Comparison of ENCODE assay signal across 1 cellular context in genomic region chr17:58121925-58122324, GRCh38.
A peak's percentile ranks its signal among the peaks of the same experiment; 100 is the strongest.
TF ChIP-seq lines count a peak whose summit lies in the region.

No MANE protein-coding gene starts in this region.

TF ChIP-seq in K562, 482 proteins besides CTCF, POLR2A, EP300 and RAD21:
- TF ChIP-seq DEAF1 (CRISPR knock-in tag; IDR thresholded peaks at IDR 0.05) (peak; percentile 76), ZNF384 (IDR thresholded peaks at IDR 0.05; ENCODE audit: low read depth, low read length) (peak; percentile 73), LARP7 (IDR thresholded peaks at IDR 0.05) (no peak), NFIC (IDR thresholded peaks at IDR 0.05) (peak; percentile 82), YY1 (IDR thresholded peaks at IDR 0.05; ENCODE audit: borderline replicate concordance in 1 of 3, control insufficient read depth in 1 of 3, extremely low read depth in 1 of 3, insufficient read depth in 3 of 3, insufficient read length in 1 of 3, insufficient replicate concordance in 2 of 3, low read depth in 1 of 3, low read length in 2 of 3) (peak; percentile 17 to 74 (median 30)), FOXK2 (conservative IDR thresholded peaks at IDR 0.05 in 1 of 2, IDR thresholded peaks at IDR 0.05 in 1 of 2; ENCODE audit: low read depth in 2 of 2) (peak in 1 of 2 experiments; percentile 54; a peak in 1 of 4 replicates), SMC3 (conservative IDR thresholded peaks at IDR 0.05; ENCODE audit: insufficient read depth, low read depth, low read length) (0 out of 2 replicates have a peak, but pooled peaks have one; percentile 22), ZHX1 (conservative IDR thresholded peaks at IDR 0.05; ENCODE audit: low read length) (no peak), CHD4 (IDR thresholded peaks at IDR 0.05; ENCODE audit: insufficient read depth, insufficient replicate concordance, low read depth, low read length, poor library complexity, severe bottlenecking) (no peak)
